8 cellular contexts compared by ENCODE assay signal in genomic region chr2:88627856-88628568, GRCh38. TPM values are rescaled to one million over a fixed set of nuclear protein-coding genes. Genes with fewer than 3 reads are reported as not detected.
A peak's percentile ranks its signal among the peaks of the same experiment; 100 is the strongest.
DNase-seq lines count a peak whose midpoint lies in the region; ATAC-seq lines count a peak whose summit lies in the region.

No MANE protein-coding gene starts in this region.

- WGBS in thymus = 3% methylated on average over 21 of the region's 21 CpGs

- H3K36me3 ChIP-seq in thymus (ENCODE audit: control insufficient read depth, insufficient read depth) = no peaks in the 10 kb centered on the region

- H3K27me3 ChIP-seq in thymus (ENCODE audit: control insufficient read depth, insufficient read depth) = no peaks in the 10 kb centered on the region

- ATAC-seq in GM19455 (IDR thresholded peaks at IDR 0.05; ENCODE audit: unreplicated experiment) = peak; percentile 46
- peak; percentile 25 for ATAC-seq in HG03565 (IDR thresholded peaks at IDR 0.05; ENCODE audit: unreplicated experiment)

- DNase-seq in COR-L47 (lab: John Stamatoyannopoulos, UW) (peak; percentile 61), RPMI8226 (peak; percentile 84), foreskin melanocyte (peak; percentile 95), nucleus accumbens (lab: John Stamatoyannopoulos, UW) (peak in 31 of 56 donors; percentile 50 to 93 (median 78))
- DNase-seq in activated T-helper 1 cell treated with anti-CD3 and anti-CD28 coated beads, Interleukin-2, amount 50 U/mL, for 16 hours (ENCODE audit: low read depth in 1 of 2, low spot score in 1 of 2) = peak; percentile 43 to 56

- peak overlapping the region; percentile 98 for H3K27ac ChIP-seq in thymus (ENCODE audit: low read depth)

- peaks cover 3% of the 10 kb centered on the region for H3K4me1 ChIP-seq in thymus (ENCODE audit: control insufficient read depth, insufficient read depth, low read length)

- no peaks in the 10 kb centered on the region for H3K9me3 ChIP-seq in thymus (ENCODE audit: control insufficient read depth)

- H3K4me3 ChIP-seq in thymus (ENCODE audit: low read length) = peak overlapping the region; percentile 64

RNA-seq across cellular contexts. Expression of gene EIF2AK3, which starts 0.7 kb away (rescaled TPM):
- 9.6 TPM for polyA plus RNA-seq in thymus

Comparison
In these comparisons a context has a peak if more than half of its experiments do, and no peak if none do; other contexts are left out.
1. Peak in every context shown above with its lines: DNase-seq, ATAC-seq, H3K4me3 ChIP-seq and H3K27ac ChIP-seq.